ENCODE assay signal across 20 cellular contexts in the genomic region with DNA sequence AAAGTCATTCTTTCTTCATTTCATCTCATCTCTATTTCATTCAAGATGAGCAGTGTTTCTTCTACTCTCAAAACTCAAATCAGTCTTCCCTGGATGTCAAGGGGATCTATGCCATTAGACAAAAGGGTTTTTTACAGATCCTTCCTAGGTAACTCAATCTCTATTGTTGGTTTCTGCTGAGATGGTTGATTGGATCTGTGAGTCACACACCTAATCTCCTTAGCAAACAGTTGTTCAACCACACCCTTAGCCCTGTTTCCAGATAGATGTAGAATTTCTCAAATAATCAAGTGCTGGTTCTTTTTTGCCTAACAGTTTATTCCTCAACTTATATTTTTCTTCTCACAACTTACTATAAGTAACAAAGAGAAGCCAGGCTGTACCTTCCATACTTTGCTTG.
A peak's percentile ranks its signal among the peaks of the same experiment; 100 is the strongest.
DNase-seq lines count a peak whose midpoint lies in the region; ATAC-seq and TF ChIP-seq lines count a peak whose summit lies in the region.
"Had no signal": no experiment of that assay in that cellular context is flagged by ENCODE, and none has a peak within 500 bp of the region (broad histone marks: within the 10 kb centered on the region; RNA-seq: fewer than 3 reads in every experiment).

No MANE protein-coding gene starts in this region.

- H4K8ac ChIP-seq in neuronal stem cell (ENCODE audit: low read depth, low read length) = no peak overlapping the region

- H3K4me1 Mint-ChIP-seq in MCF 10A (ENCODE audit: insufficient read depth, unreplicated experiment) (peaks cover 10% of the 10 kb centered on the region), GM23338 (no peaks in the 10 kb centered on the region)

- TF ChIP-seq CTCF in MCF 10A (IDR thresholded peaks at IDR 0.05; ENCODE audit: unreplicated experiment) (no peak), breast epithelium (IDR thresholded peaks at IDR 0.05) (no peak), GM23338 (conservative IDR thresholded peaks at IDR 0.05; ENCODE audit: low read depth in 2 of 2) (no peak)

- no peak overlapping the region for H3K14ac ChIP-seq in neuronal stem cell (ENCODE audit: low read length)

- H3K9me3 Mint-ChIP-seq in MCF 10A (ENCODE audit: unreplicated experiment) (no peaks in the 10 kb centered on the region), GM23338 (peaks cover 5% of the 10 kb centered on the region; the same call in 2 of the 3 replicates)

- no peak overlapping the region for H3K4me3 Mint-ChIP-seq in MCF 10A (ENCODE audit: unreplicated experiment)
- H3K4me3 Mint-ChIP-seq in GM23338 = no peak overlapping the region
- H3K4me3 Mint-ChIP-seq: CD4-positive, alpha-beta T cell had no signal

- H3K27me3 ChIP-seq in breast epithelium (no peaks in the 10 kb centered on the region), GM23338 (ENCODE audit: insufficient read depth) (no peaks in the 10 kb centered on the region), neuronal stem cell (ENCODE audit: control insufficient read depth in 3 of 3, insufficient read depth in 3 of 3, low read depth in 1 of 3, low read length in 3 of 3) (no peaks in the 10 kb centered on the region)
- H3K27me3 ChIP-seq: SJCRH30 had no signal

- ATAC-seq in esophagus mucosa (peak; percentile 93), GM23338 (no peak), HG03039 (IDR thresholded peaks at IDR 0.05; ENCODE audit: unreplicated experiment) (no peak)

- intact Hi-C loops in MCF 10A (cut with micrococcal nuclease) (no loop called here), breast epithelium (cut with DNase I; ENCODE audit: low total_unique reads) (no loop called here)

- H3K9me2 ChIP-seq in GM23338 (ENCODE audit: insufficient read depth) = 0 out of 2 replicates have a peak, but pooled peaks cover 8% of the 10 kb centered on the region

- H2BK15ac ChIP-seq in neuronal stem cell (ENCODE audit: low read length) = no peak overlapping the region

- BruUV-seq in MCF 10A (replicated peaks; lab: Mats Ljungman, UMichigan) = no TSS peak

- no peak overlapping the region for H3K23ac ChIP-seq in neuronal stem cell (ENCODE audit: low read depth, low read length, poor library complexity)

- no peak overlapping the region for H2AK5ac ChIP-seq in neuronal stem cell (ENCODE audit: low read depth, low read length)

- no peak overlapping the region for H3K9ac ChIP-seq in neuronal stem cell (ENCODE audit: low read depth, low read length, poor library complexity)

- H2BK12ac ChIP-seq in neuronal stem cell (ENCODE audit: low read length) = no peak overlapping the region

- no peaks in the 10 kb centered on the region for H3K36me3 Mint-ChIP-seq in MCF 10A (ENCODE audit: insufficient read depth, unreplicated experiment)
- peaks cover 5% of the 10 kb centered on the region; the same call in 1 of the 3 replicates for H3K36me3 Mint-ChIP-seq in GM23338 (ENCODE audit: low read depth)

- H3K36me3 ChIP-seq in breast epithelium (no peaks in the 10 kb centered on the region), GM23338 (ENCODE audit: insufficient read depth) (no peaks in the 10 kb centered on the region; the same call in 1 of the 2 replicates), neuronal stem cell (replicated peaks in 1 of 2; ENCODE audit: control insufficient read depth in 2 of 2, insufficient read depth in 2 of 2, low read length in 2 of 2) (no peaks in the 10 kb centered on the region)
- H3K36me3 ChIP-seq: SJCRH30 had no signal

- no peaks in the 10 kb centered on the region for H4K20me1 ChIP-seq in GM23338 (replicated peaks; ENCODE audit: insufficient read depth)

- no peaks in the 10 kb centered on the region for H3K79me2 ChIP-seq in GM23338 (replicated peaks; ENCODE audit: insufficient read depth)

- H3K27ac ChIP-seq in breast epithelium (no peak overlapping the region), GM23338 (ENCODE audit: low read depth) (no peak overlapping the region), neuronal stem cell (replicated peaks; ENCODE audit: low read length) (no peak overlapping the region)
- H3K27ac ChIP-seq: HL-60, PC-9, SJCRH30 had no signal

- H2BK120ac ChIP-seq in neuronal stem cell (ENCODE audit: low read depth, low read length) = no peak overlapping the region

- H3K4me2 ChIP-seq in GM23338 = no peak overlapping the region
- H3K4me2 ChIP-seq in neuronal stem cell (ENCODE audit: insufficient read depth, low read length, poor library complexity, severe bottlenecking) = no peak overlapping the region
- H3K4me2 ChIP-seq: PC-9 had no signal

- H4K91ac ChIP-seq in neuronal stem cell (ENCODE audit: low read depth, low read length, poor library complexity) = no peak overlapping the region

- H2AFZ ChIP-seq in GM23338 (no peak overlapping the region), neuronal stem cell (ENCODE audit: low read length) (no peak overlapping the region)
- H2AFZ ChIP-seq: PC-9 had no signal

- no peak overlapping the region for H3K27ac Mint-ChIP-seq in MCF 10A (ENCODE audit: low read depth, unreplicated experiment)
- H3K27ac Mint-ChIP-seq in GM23338 = no peak overlapping the region
- H3K27ac Mint-ChIP-seq: CD4-positive, alpha-beta T cell had no signal

- H2BK5ac ChIP-seq in neuronal stem cell (ENCODE audit: low read length) = no peak overlapping the region

- H3K4me3 ChIP-seq in breast epithelium (no peak overlapping the region), GM23338 (no peak overlapping the region), neuronal stem cell (ENCODE audit: low read length in 2 of 2) (no peak overlapping the region)
- H3K4me3 ChIP-seq: PC-9, SJCRH30 had no signal

- no peak overlapping the region for H3K18ac ChIP-seq in neuronal stem cell (ENCODE audit: low read length)

- peak; percentile 31 for DNase-seq in MCF 10A (ENCODE audit: unreplicated experiment)
- DNase-seq in breast epithelium (ENCODE audit: low spot score in 2 of 2) = no peak
- DNase-seq in SW480 (ENCODE audit: low spot score) = peak; percentile 3
- DNase-seq in GM23338 (ENCODE audit: low spot score) = no peak
- DNase-seq in neuronal stem cell (ENCODE audit: low spot score) = no peak
- DNase-seq in Ammon's horn (ENCODE audit: low spot score) = no peak
- DNase-seq: 8988T; Caco-2; CD4-positive, alpha-beta T cell; DMS79 treated with DMSO at 0.1 percent for 48 hours; H7; NCI-H1105 treated with DMSO at 0.1 percent for 48 hours; NCI-H1694; NCI-H510A treated with DMSO at 0.1 percent for 48 hours; NCI-H774 had no signal

- no peaks in the 10 kb centered on the region for H3K79me1 ChIP-seq in neuronal stem cell (ENCODE audit: low read depth, low read length)

- POLR2A ChIA-PET in MCF 10A (lab: Yijun Ruan, JAX) = no interaction called here

- H3K27me3 Mint-ChIP-seq in MCF 10A (ENCODE audit: insufficient read depth, unreplicated experiment) (no peaks in the 10 kb centered on the region), GM23338 (ENCODE audit: insufficient read depth, low read depth, poor library complexity) (no peaks in the 10 kb centered on the region)
- H3K27me3 Mint-ChIP-seq: CD4-positive, alpha-beta T cell had no signal

- CTCF ChIA-PET in MCF 10A (lab: Yijun Ruan, JAX) = interaction anchor here (0.7 kb wide), 1 partner anchor 12 kb away, joined by 3 read pairs; no protein-coding TSS in a partner anchor

- H3K4me1 ChIP-seq in breast epithelium (peaks cover 0 to 3% of the 10 kb centered on the region in 2 donors), GM23338 (ENCODE audit: insufficient read depth) (no peaks in the 10 kb centered on the region), neuronal stem cell (ENCODE audit: control insufficient read depth in 2 of 2, insufficient read depth in 1 of 2, low read depth in 1 of 2, low read length in 2 of 2) (no peaks in the 10 kb centered on the region)
- H3K4me1 ChIP-seq: Caco-2, SJCRH30 had no signal

- no peak for TF ChIP-seq POLR2A in breast epithelium (IDR thresholded peaks at IDR 0.05)

- H3K4ac ChIP-seq in neuronal stem cell (ENCODE audit: low read length) = no peak overlapping the region

- no peaks in the 10 kb centered on the region for H3F3A ChIP-seq in GM23338 (replicated peaks; ENCODE audit: low read depth)

- peaks cover 8 to 16% of the 10 kb centered on the region in 2 donors for H3K9me3 ChIP-seq in breast epithelium
- H3K9me3 ChIP-seq in neuronal stem cell (replicated peaks in 1 of 2; ENCODE audit: control insufficient read depth in 2 of 2, insufficient read depth in 1 of 2, low read depth in 1 of 2, low read length in 2 of 2) = no peaks in the 10 kb centered on the region
- H3K9me3 ChIP-seq: Caco-2 had no signal

TF ChIP-seq in GM23338, 12 proteins besides CTCF, POLR2A, EP300 and RAD21 (continues in another document):
- TF ChIP-seq, protein P1, sequence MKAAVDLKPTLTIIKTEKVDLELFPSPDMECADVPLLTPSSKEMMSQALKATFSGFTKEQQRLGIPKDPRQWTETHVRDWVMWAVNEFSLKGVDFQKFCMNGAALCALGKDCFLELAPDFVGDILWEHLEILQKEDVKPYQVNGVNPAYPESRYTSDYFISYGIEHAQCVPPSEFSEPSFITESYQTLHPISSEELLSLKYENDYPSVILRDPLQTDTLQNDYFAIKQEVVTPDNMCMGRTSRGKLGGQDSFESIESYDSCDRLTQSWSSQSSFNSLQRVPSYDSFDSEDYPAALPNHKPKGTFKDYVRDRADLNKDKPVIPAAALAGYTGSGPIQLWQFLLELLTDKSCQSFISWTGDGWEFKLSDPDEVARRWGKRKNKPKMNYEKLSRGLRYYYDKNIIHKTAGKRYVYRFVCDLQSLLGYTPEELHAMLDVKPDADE (IDR thresholded peaks at IDR 0.05) = no peak
- no peak for TF ChIP-seq JUNB (IDR thresholded peaks at IDR 0.05; ENCODE audit: unreplicated experiment)

Comparison
In these comparisons a context has a peak if more than half of its experiments do, and no peak if none do; other contexts are left out.
1. DNase-seq: peak in MCF 10A (single experiment) and SW480 (single experiment); none in breast epithelium (0 of 2), GM23338 (single experiment), neuronal stem cell (single experiment) and Ammon's horn (single experiment).